ENCODE assay signal across 16 cellular contexts in the genomic region with DNA sequence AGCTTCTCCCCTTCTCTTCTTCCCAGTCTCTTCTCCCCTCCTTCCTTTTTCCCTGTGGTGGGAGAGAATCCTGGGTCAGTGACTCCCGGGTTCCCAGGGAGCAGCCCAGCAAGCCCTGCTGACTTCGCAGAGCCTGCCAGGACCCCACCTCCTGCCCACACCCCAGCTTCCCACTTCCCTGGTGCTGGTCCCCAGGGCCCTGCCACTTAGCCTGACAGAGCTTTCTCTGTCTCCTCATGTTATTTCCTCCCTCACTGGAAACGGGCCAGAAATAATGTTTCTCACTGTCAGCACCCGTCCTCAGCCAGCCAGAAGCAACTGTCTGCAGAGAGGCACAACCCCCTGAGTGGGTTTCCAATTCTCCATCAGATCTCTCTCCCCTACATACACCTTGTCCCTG. TPM values are rescaled to one million over a fixed set of nuclear protein-coding genes. Genes with fewer than 3 reads are reported as not detected.
DNase-seq lines count a peak whose midpoint lies in the region; ATAC-seq and TF ChIP-seq lines count a peak whose summit lies in the region.
"Had no signal": no experiment of that assay in that cellular context is flagged by ENCODE, and none has a peak within 500 bp of the region (broad histone marks: within the 10 kb centered on the region; RNA-seq: fewer than 3 reads in every experiment).

No MANE protein-coding gene starts in this region.

- H3K27ac ChIP-seq in ACC112 (ENCODE audit: low read depth, low read length) = no peak overlapping the region
- H3K27ac ChIP-seq: SK-N-MC, vagina had no signal

- no peaks in the 10 kb centered on the region for H3K36me3 ChIP-seq in ACC112 (ENCODE audit: insufficient read depth, low read length)
- H3K36me3 ChIP-seq: vagina had no signal

- H3K4me3 ChIP-seq in ACC112 (ENCODE audit: low read depth, low read length) (no peak overlapping the region), cardiac fibroblast (replicated peaks in 1 of 2; ENCODE audit: low read depth in 2 of 2, low read length in 2 of 2) (no peak overlapping the region)
- H3K4me3 ChIP-seq: lung, SK-N-MC, vagina had no signal

- no peaks in the 10 kb centered on the region for H3K79me2 ChIP-seq in ACC112 (ENCODE audit: control insufficient read depth, insufficient read depth, low read length, unreplicated experiment)

- peaks cover 27% of the 10 kb centered on the region for H3K4me1 ChIP-seq in ACC112 (ENCODE audit: control insufficient read depth, insufficient read depth, low read length, unreplicated experiment)
- H3K4me1 ChIP-seq: vagina had no signal

- TF ChIP-seq CTCF in cardiac fibroblast (IDR thresholded peaks at IDR 0.05; ENCODE audit: low read depth, low read length) = no peak

- peak overlapping the region; percentile 57 for H2AFZ ChIP-seq in ACC112 (ENCODE audit: low read length, unreplicated experiment)

- ATAC-seq in left lobe of liver = peak; percentile 59
- ATAC-seq in GM18511 (IDR thresholded peaks at IDR 0.05; ENCODE audit: unreplicated experiment) = no peak
- no peak for ATAC-seq in GM21360 (IDR thresholded peaks at IDR 0.05; ENCODE audit: unreplicated experiment)

- DNase-seq in NCI-H1105 (lab: John Stamatoyannopoulos, UW) (peak; percentile 5), cardiac fibroblast (ENCODE audit: low read depth in 2 of 2) (peak; percentile 44 to 46), left lobe of liver (ENCODE audit: low spot score) (no peak), HT-29 (ENCODE audit: low spot score) (no peak), SIG-M5 treated with dmso at 0.1 percent for 504 hours (lab: John Stamatoyannopoulos, UW; ENCODE audit: unreplicated experiment) (no peak)
- DNase-seq: activated CD4-positive, CD25-positive, alpha-beta regulatory T cell treated with anti-CD3 and anti-CD28 coated beads, Interleukin-2, amount 50 U/mL, for 72 hours; DMS79 treated with DMSO at 0.1 percent for 48 hours; GOT3; NCI-H774; occipital lobe had no signal

- peaks cover 4% of the 10 kb centered on the region; the same call in 1 of the 2 replicates for H3K27me3 ChIP-seq in ACC112 (ENCODE audit: insufficient read depth, low read length)
- H3K27me3 ChIP-seq: vagina had no signal

RNA-seq across cellular contexts. Expression of a gene that starts 27.1 kb away (rescaled TPM):
- 10.3 TPM for total RNA-seq in left lobe of liver
- not detected in 2 replicates for total RNA-seq in HT-29 (2014; rRNA removed; shearing (Covaris generic))

Comparison
In these comparisons a context has a peak if more than half of its experiments do, and no peak if none do; other contexts are left out.
1. DNase-seq: peak in NCI-H1105 (single experiment) and cardiac fibroblast (2 of 2); none in left lobe of liver (single experiment), HT-29 (single experiment) and SIG-M5 treated with dmso at 0.1 percent for 504 hours (single experiment).
2. RNA of a gene that starts 27.1 kb away (total RNA-seq): 10.3 TPM in left lobe of liver (single experiment); not detected in HT-29; every median in the first group is over 10 times any median in the second.